Comparison of ENCODE assay signal across 9 cellular contexts in the genomic region with DNA sequence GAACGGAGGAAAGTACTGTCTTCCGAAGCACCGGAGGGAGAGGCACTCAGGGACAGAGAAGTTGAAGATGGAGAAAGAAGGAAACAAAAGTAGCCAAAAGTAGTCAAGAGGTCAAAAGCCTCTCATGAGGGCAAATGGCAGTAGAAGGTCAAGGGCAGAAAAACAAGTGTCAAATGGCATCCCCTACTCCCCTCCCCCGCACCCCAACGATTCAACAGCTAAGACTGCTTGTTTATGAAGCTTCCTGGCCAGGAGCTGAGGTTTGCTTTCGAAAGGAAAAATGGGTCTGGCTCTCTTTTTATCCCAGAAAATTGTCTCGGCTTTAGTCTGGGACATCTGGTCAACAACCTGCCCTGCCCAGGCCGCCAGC. TPM values are rescaled to one million over a fixed set of nuclear protein-coding genes. Genes with fewer than 3 reads are reported as not detected.
DNase-seq lines count a peak whose midpoint lies in the region; ATAC-seq and TF ChIP-seq lines count a peak whose summit lies in the region.
"Had no signal": no experiment of that assay in that cellular context is flagged by ENCODE, and none has a peak within 500 bp of the region (broad histone marks: within the 10 kb centered on the region; RNA-seq: fewer than 3 reads in every experiment).

No MANE protein-coding gene starts in this region.

- H3K4me3 ChIP-seq in GM12864 (ENCODE audit: low read depth, low read length) (peak overlapping the region; percentile 42; the same call in 1 of the 2 replicates), WERI-Rb-1 (ENCODE audit: low read depth, low read length) (peak overlapping the region; percentile 51), fibroblast of pulmonary artery (replicated peaks; ENCODE audit: low read depth, low read length) (peak overlapping the region; percentile 53)

- no peaks in the 10 kb centered on the region for H3K9me3 ChIP-seq in WERI-Rb-1 (ENCODE audit: severe bottlenecking)

- no peaks in the 10 kb centered on the region for H3K36me3 ChIP-seq in WERI-Rb-1

- ATAC-seq in sciatic nerve, result peak; percentile 5
- no peak for ATAC-seq in GM19351 (IDR thresholded peaks at IDR 0.05; ENCODE audit: unreplicated experiment)
- no peak for ATAC-seq in HG02571 (IDR thresholded peaks at IDR 0.05; ENCODE audit: unreplicated experiment)

- H3K27me3 ChIP-seq in WERI-Rb-1 (ENCODE audit: insufficient read depth, low read depth, severe bottlenecking), result no peaks in the 10 kb centered on the region

- DNase-seq in GM12864 (ENCODE audit: low read depth) (no peak), WERI-Rb-1 (no peak), fibroblast of pulmonary artery (ENCODE audit: low read depth) (no peak), sciatic nerve (ENCODE audit: low spot score) (no peak), NCI-H446 (lab: John Stamatoyannopoulos, UW) (no peak), HCEC 1CT (no peak)

- TF ChIP-seq CTCF in GM12864 (IDR thresholded peaks at IDR 0.05; ENCODE audit: low read depth, low read length, missing control alignments) (no peak), WERI-Rb-1 (IDR thresholded peaks at IDR 0.05; ENCODE audit: low read depth, low read length) (no peak), fibroblast of pulmonary artery (IDR thresholded peaks at IDR 0.05; ENCODE audit: low read length, missing control alignments) (no peak)

- intact Hi-C loops in sciatic nerve (cut with DNase I), result no loop called here

- H3K27ac ChIP-seq in WERI-Rb-1, result peak overlapping the region; percentile 91

RNA-seq across cellular contexts. Expression of gene TBR1, which starts 2.1 kb away (rescaled TPM):
- not detected for total RNA-seq in sciatic nerve
- total RNA-seq: LHCN-M2 had no signal
